Comparison of ENCODE assay signal across 1 cellular context in the genomic region with DNA sequence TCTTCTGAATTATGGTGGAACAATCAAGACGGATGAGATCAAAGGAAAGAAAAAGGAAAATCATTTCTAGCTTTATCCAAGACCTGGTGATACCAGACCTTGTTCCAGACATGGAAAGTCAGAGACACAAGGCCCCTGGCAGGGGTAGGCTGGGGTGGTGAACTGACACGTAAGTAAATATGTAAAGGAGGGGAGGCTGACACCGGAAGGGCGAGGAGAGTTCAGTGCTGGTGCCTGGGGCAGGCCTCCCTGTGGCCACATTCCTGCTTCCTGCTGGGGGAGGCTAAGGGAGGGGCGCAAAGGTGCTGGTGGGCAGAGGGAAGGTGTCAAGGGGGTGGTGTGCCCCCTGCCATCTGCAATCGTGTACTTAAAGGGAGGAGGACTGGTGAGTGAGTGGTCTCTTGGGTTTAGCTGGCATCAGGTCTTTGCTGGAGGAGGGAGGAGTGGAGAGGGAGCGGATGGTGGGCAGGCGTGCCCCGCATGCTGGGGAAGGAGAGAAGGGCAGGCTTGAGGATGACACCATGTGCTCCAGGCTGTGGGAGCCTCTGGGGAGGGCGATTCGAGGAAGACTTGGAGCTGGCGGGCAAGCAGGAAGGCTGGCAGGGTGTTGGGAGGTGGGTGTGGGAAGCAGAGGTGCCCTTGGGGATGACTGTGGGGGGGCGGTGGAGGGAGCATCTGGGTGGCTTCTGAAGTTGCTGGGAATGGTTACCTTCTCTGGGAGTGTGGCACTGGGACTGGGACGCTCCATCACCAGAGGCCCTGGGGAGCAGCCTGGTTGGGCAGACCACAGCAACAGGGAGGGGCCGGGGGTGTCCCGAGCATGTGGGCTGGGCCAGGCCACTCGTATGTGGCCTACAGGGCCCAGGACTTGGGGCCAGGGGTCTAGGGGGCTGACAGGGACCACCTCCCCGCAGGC.
TF ChIP-seq lines count a peak whose summit lies in the region.

No MANE protein-coding gene starts in this region.

TF ChIP-seq in GM23338, 12 proteins besides CTCF, POLR2A, EP300 and RAD21:
- no peak for TF ChIP-seq ZNF462 (CRISPR knock-in tag; IDR thresholded peaks at IDR 0.05)
- TF ChIP-seq EZH2phosphoT487 (IDR thresholded peaks at IDR 0.05; ENCODE audit: unreplicated experiment): no peak
- no peak for TF ChIP-seq CREB1 (CRISPR knock-in tag; IDR thresholded peaks at IDR 0.05; ENCODE audit: low read depth)
- no peak for TF ChIP-seq STAT1 (IDR thresholded peaks at IDR 0.05; ENCODE audit: unreplicated experiment)
- no peak for TF ChIP-seq POLR2AphosphoS5 (IDR thresholded peaks at IDR 0.05; ENCODE audit: low read depth)
- TF ChIP-seq JUNB (IDR thresholded peaks at IDR 0.05; ENCODE audit: unreplicated experiment): no peak
- no peak for TF ChIP-seq NANOG (IDR thresholded peaks at IDR 0.05; ENCODE audit: borderline replicate concordance)
- no peak for TF ChIP-seq ZNF331 (CRISPR knock-in tag; IDR thresholded peaks at IDR 0.05; ENCODE audit: low read depth)
- TF ChIP-seq ZNF114 (CRISPR knock-in tag; IDR thresholded peaks at IDR 0.05): no peak
- no peak for TF ChIP-seq REST (IDR thresholded peaks at IDR 0.05; ENCODE audit: unreplicated experiment)
- TF ChIP-seq, protein P1, sequence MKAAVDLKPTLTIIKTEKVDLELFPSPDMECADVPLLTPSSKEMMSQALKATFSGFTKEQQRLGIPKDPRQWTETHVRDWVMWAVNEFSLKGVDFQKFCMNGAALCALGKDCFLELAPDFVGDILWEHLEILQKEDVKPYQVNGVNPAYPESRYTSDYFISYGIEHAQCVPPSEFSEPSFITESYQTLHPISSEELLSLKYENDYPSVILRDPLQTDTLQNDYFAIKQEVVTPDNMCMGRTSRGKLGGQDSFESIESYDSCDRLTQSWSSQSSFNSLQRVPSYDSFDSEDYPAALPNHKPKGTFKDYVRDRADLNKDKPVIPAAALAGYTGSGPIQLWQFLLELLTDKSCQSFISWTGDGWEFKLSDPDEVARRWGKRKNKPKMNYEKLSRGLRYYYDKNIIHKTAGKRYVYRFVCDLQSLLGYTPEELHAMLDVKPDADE (IDR thresholded peaks at IDR 0.05): no peak
- TF ChIP-seq EZH2 (IDR thresholded peaks at IDR 0.05; ENCODE audit: low read depth, unreplicated experiment): no peak
